8 cellular contexts compared by ENCODE assay signal in the genomic region with DNA sequence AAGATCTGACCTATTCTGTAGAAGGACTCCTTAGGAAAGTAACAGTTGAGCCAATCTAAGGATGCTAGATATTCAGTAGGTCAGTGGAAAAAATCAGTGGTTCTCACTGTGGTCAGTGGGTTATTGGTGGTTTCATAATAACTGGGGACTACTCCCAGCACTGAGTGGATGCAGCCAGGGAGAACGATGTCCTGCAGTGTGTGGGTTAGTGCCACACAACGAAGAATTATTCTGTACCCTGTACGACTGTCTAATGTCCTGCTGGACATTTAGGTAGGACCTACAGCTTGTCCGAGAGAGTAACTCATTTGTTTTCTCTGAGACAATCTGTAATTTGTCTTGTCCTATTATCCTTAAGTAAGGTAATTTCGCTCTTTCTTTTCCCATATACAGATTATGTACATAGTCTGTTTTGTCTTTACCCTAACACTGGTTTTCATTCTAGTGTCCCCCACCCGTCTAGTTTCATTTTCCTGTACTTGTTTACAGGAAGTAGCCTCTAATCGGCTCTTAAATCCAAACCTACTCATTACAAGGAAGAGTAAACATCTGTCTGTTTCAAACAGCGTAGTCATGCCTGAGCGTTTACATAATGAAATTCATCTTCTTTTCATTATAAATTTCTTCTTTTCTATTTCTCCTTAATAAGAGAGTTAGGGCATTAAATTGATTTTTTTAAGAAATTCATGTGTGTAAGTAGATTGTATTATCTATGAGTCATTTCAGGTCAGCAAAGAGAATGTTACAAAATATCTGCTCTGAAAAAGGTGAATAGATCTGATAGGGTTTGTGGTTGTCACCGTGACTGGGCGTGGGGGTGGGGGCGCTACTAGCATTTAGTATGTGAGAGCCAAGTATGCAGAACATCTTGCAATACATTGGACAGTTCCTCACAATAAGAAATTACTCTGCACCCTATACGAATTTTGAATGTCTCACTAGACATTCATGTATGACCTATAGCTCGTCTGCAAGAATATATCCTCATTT.
DNase-seq lines count a peak whose midpoint lies in the region; ATAC-seq lines count a peak whose summit lies in the region.

No MANE protein-coding gene starts in this region.

- peak overlapping the region; percentile 87 for H3K27ac Mint-ChIP-seq in memory B cell

- no peaks in the 10 kb centered on the region for H3K27me3 Mint-ChIP-seq in memory B cell

- DNase-seq in COLO668 (lab: John Stamatoyannopoulos, UW; ENCODE audit: unreplicated experiment) (peak; percentile 36), NCI-H1436 (lab: John Stamatoyannopoulos, UW) (peak; percentile 4), memory B cell (ENCODE audit: low spot score in 2 of 2) (no peak), amniotic stem cell (lab: John Stamatoyannopoulos, UW) (no peak), medulla oblongata (ENCODE audit: extremely low spot score) (no peak), foreskin melanocyte (no peak)
- peak; percentile 82 for DNase-seq in activated CD8-positive, alpha-beta memory T cell treated with anti-CD3 and anti-CD28 coated beads, Interleukin-2, amount 50 U/mL, for 4 hours

- peaks cover 23% of the 10 kb centered on the region for H3K36me3 Mint-ChIP-seq in memory B cell

- H3K9me3 Mint-ChIP-seq in memory B cell: no peaks in the 10 kb centered on the region

- peak; percentile 37 for ATAC-seq in memory B cell (ENCODE audit: low read depth)
- ATAC-seq in GM18511 (IDR thresholded peaks at IDR 0.05; ENCODE audit: unreplicated experiment): no peak

- H3K4me1 Mint-ChIP-seq in memory B cell: peaks cover 27% of the 10 kb centered on the region

- H3K4me3 Mint-ChIP-seq in memory B cell: peak overlapping the region; percentile 62

Comparison
In these comparisons a context has a peak if more than half of its experiments do, and no peak if none do; other contexts are left out.
1. DNase-seq: peak in COLO668 (single experiment), NCI-H1436 (single experiment) and activated CD8-positive, alpha-beta memory T cell treated with anti-CD3 and anti-CD28 coated beads, Interleukin-2, amount 50 U/mL, for 4 hours (single experiment); none in memory B cell (0 of 2), amniotic stem cell (single experiment), medulla oblongata (single experiment) and foreskin melanocyte (single experiment).